In genomic region chr2:58638256-58638795, GRCh38 we compare ENCODE assay signal across 21 cellular contexts.
DNase-seq lines count a peak whose midpoint lies in the region; ATAC-seq, FAIRE-seq and TF ChIP-seq lines count a peak whose summit lies in the region.
"Had no signal": no experiment of that assay in that cellular context is flagged by ENCODE, and none has a peak within 500 bp of the region (broad histone marks: within the 10 kb centered on the region; RNA-seq: fewer than 3 reads in every experiment).

No MANE protein-coding gene starts in this region.

- H3K4me2 ChIP-seq in astrocyte (ENCODE audit: low read length) = no peak overlapping the region
- H3K4me2 ChIP-seq: BLaER1 treated with 17β-estradiol and CSF1 and Interleukin-3, amounts not matched to agents 10 nM and 100 nM had no signal

- no peak for ATAC-seq in left ventricle myocardium superior
- ATAC-seq: activated CD8-positive, alpha-beta memory T cell treated with anti-CD3 and anti-CD28 coated beads, Interleukin-2, amount 10 ng/mL, durations not matched to agents 7 days and 5 days had no signal

- H3K27ac Mint-ChIP-seq in astrocyte (ENCODE audit: unreplicated experiment) = peak overlapping the region; percentile 67
- H3K27ac Mint-ChIP-seq: activated CD8-positive, alpha-beta memory T cell treated with anti-CD3 and anti-CD28 coated beads, Interleukin-2, amount 10 ng/mL, durations not matched to agents 7 days and 5 days; activated naive CD8-positive, alpha-beta T cell treated with anti-CD3 and anti-CD28 coated beads for 36 hours had no signal

- H3K27me3 ChIP-seq in astrocyte (ENCODE audit: insufficient read depth, low read length) (no peaks in the 10 kb centered on the region), WERI-Rb-1 (ENCODE audit: insufficient read depth, low read depth, severe bottlenecking) (no peaks in the 10 kb centered on the region)
- H3K27me3 ChIP-seq: BLaER1 treated with 17β-estradiol and CSF1 and Interleukin-3, amounts not matched to agents 10 nM and 100 nM; right atrium auricular region; vagina had no signal

- peaks cover 4% of the 10 kb centered on the region for H3K4me1 ChIP-seq in astrocyte (ENCODE audit: insufficient read depth, low read length)
- H3K4me1 ChIP-seq: BLaER1 treated with 17β-estradiol and CSF1 and Interleukin-3, amounts not matched to agents 10 nM and 100 nM; right atrium auricular region; vagina had no signal

- in situ Hi-C loops in ACHN (cut with HindIII; ENCODE audit: low pct_ligation_motif_present, low pct_unique_long_range_greater_than_20kb, low sequenced_read_pairs) = no loop called here

- no peaks in the 10 kb centered on the region for H4K20me1 ChIP-seq in astrocyte (ENCODE audit: insufficient read depth, low read length)
- H4K20me1 ChIP-seq: BLaER1 treated with 17β-estradiol and CSF1 and Interleukin-3, amounts not matched to agents 10 nM and 100 nM had no signal

- peak; percentile 35 for DNase-seq in ACHN
- DNase-seq in HTR-8/SVneo (ENCODE audit: insufficient read length, low spot score) = peak; percentile 15
- DNase-seq in astrocyte (ENCODE audit: low read depth) = peak; percentile 44
- peak; percentile 14 for DNase-seq in iris pigment epithelial cell (ENCODE audit: low read depth)
- no peak for DNase-seq in KG1 (lab: John Stamatoyannopoulos, UW)
- DNase-seq in WERI-Rb-1 = no peak
- DNase-seq in NCI-H1694 treated with DMSO at 0.1 percent for 48 hours (lab: John Stamatoyannopoulos, UW) = no peak
- DNase-seq in left ventricle myocardium superior = no peak
- DNase-seq: activated CD4-positive, alpha-beta T cell treated with anti-CD3 and anti-CD28 coated beads for 4 hours; activated CD8-positive, alpha-beta memory T cell treated with anti-CD3 and anti-CD28 coated beads, Interleukin-2, amount 10 ng/mL, durations not matched to agents 7 days and 5 days; activated naive CD8-positive, alpha-beta T cell treated with anti-CD3 and anti-CD28 coated beads for 36 hours; foreskin fibroblast; GDM1; NCI-H1048; NCI-H524 treated with DMSO at 0.1 percent for 48 hours; occipital lobe had no signal

- TF ChIP-seq CTCF in astrocyte (IDR thresholded peaks at IDR 0.05; ENCODE audit: insufficient read depth, low read depth, low read length) = no peak
- no peak for TF ChIP-seq CTCF in WERI-Rb-1 (IDR thresholded peaks at IDR 0.05; ENCODE audit: low read depth, low read length)

- no peaks in the 10 kb centered on the region for H3K79me2 ChIP-seq in astrocyte (ENCODE audit: insufficient read depth, low read length)

- H3K4me3 Mint-ChIP-seq in astrocyte (ENCODE audit: unreplicated experiment) = peak overlapping the region; percentile 1
- H3K4me3 Mint-ChIP-seq: activated CD8-positive, alpha-beta memory T cell treated with anti-CD3 and anti-CD28 coated beads, Interleukin-2, amount 10 ng/mL, durations not matched to agents 7 days and 5 days; activated naive CD8-positive, alpha-beta T cell treated with anti-CD3 and anti-CD28 coated beads for 36 hours had no signal

- intact Hi-C loops in left ventricle myocardium superior (cut with micrococcal nuclease) = no loop called here

- H3K4me3 ChIP-seq in astrocyte (ENCODE audit: insufficient read depth, low read depth, low read length) (no peak overlapping the region), WERI-Rb-1 (ENCODE audit: low read depth, low read length) (no peak overlapping the region)
- H3K4me3 ChIP-seq: BLaER1 treated with 17β-estradiol and CSF1 and Interleukin-3, amounts not matched to agents 10 nM and 100 nM; lung; right atrium auricular region; vagina had no signal

- H3K27me3 Mint-ChIP-seq in astrocyte (ENCODE audit: low read depth, unreplicated experiment) = no peaks in the 10 kb centered on the region
- H3K27me3 Mint-ChIP-seq: activated CD8-positive, alpha-beta memory T cell treated with anti-CD3 and anti-CD28 coated beads, Interleukin-2, amount 10 ng/mL, durations not matched to agents 7 days and 5 days; activated naive CD8-positive, alpha-beta T cell treated with anti-CD3 and anti-CD28 coated beads for 36 hours had no signal

- peaks cover 38% of the 10 kb centered on the region for H3K4me1 Mint-ChIP-seq in astrocyte (ENCODE audit: low read depth, unreplicated experiment)
- H3K4me1 Mint-ChIP-seq: activated CD8-positive, alpha-beta memory T cell treated with anti-CD3 and anti-CD28 coated beads, Interleukin-2, amount 10 ng/mL, durations not matched to agents 7 days and 5 days; activated naive CD8-positive, alpha-beta T cell treated with anti-CD3 and anti-CD28 coated beads for 36 hours had no signal

- no peak overlapping the region for H2AFZ ChIP-seq in astrocyte (ENCODE audit: low read depth, low read length)

- H3K36me3 Mint-ChIP-seq in astrocyte (ENCODE audit: low read depth, unreplicated experiment) = no peaks in the 10 kb centered on the region
- H3K36me3 Mint-ChIP-seq: activated CD8-positive, alpha-beta memory T cell treated with anti-CD3 and anti-CD28 coated beads, Interleukin-2, amount 10 ng/mL, durations not matched to agents 7 days and 5 days; activated naive CD8-positive, alpha-beta T cell treated with anti-CD3 and anti-CD28 coated beads for 36 hours had no signal

- no peak overlapping the region for H3K9ac ChIP-seq in astrocyte (ENCODE audit: low read length)
- H3K9ac ChIP-seq: BLaER1 treated with 17β-estradiol and CSF1 and Interleukin-3, amounts not matched to agents 10 nM and 100 nM had no signal

- H3K27ac ChIP-seq in astrocyte (ENCODE audit: low read depth, low read length) (no peak overlapping the region), WERI-Rb-1 (no peak overlapping the region)
- H3K27ac ChIP-seq: BLaER1 treated with 17β-estradiol and CSF1 and Interleukin-3, amounts not matched to agents 10 nM and 100 nM; HL-60; right atrium auricular region; vagina had no signal

- no peaks in the 10 kb centered on the region for H3K9me3 Mint-ChIP-seq in astrocyte (ENCODE audit: unreplicated experiment)
- H3K9me3 Mint-ChIP-seq: activated naive CD8-positive, alpha-beta T cell treated with anti-CD3 and anti-CD28 coated beads for 36 hours had no signal

- no peaks in the 10 kb centered on the region for H3K9me3 ChIP-seq in astrocyte (ENCODE audit: insufficient read depth, low read depth, low read length)
- H3K9me3 ChIP-seq in WERI-Rb-1 (ENCODE audit: severe bottlenecking) = no peaks in the 10 kb centered on the region
- H3K9me3 ChIP-seq: BLaER1 treated with 17β-estradiol and CSF1 and Interleukin-3, amounts not matched to agents 10 nM and 100 nM; right atrium auricular region; vagina had no signal

- H3K36me3 ChIP-seq in astrocyte (ENCODE audit: insufficient read depth, low read length) = no peaks in the 10 kb centered on the region
- no peaks in the 10 kb centered on the region for H3K36me3 ChIP-seq in WERI-Rb-1
- H3K36me3 ChIP-seq: BLaER1 treated with 17β-estradiol and CSF1 and Interleukin-3, amounts not matched to agents 10 nM and 100 nM; right atrium auricular region; vagina had no signal

- FAIRE-seq in HTR-8/SVneo (lab: Jason Lieb, UNC) = no peak
- FAIRE-seq in astrocyte (lab: Jason Lieb, UNC) = no peak

Comparison
In these comparisons a context has a peak if more than half of its experiments do, and no peak if none do; other contexts are left out.
1. DNase-seq: peak in ACHN (single experiment), HTR-8/SVneo (single experiment), astrocyte (single experiment) and iris pigment epithelial cell (single experiment); none in KG1 (single experiment), WERI-Rb-1 (single experiment), NCI-H1694 treated with DMSO at 0.1 percent for 48 hours (single experiment) and left ventricle myocardium superior (single experiment).